In the genomic region with DNA sequence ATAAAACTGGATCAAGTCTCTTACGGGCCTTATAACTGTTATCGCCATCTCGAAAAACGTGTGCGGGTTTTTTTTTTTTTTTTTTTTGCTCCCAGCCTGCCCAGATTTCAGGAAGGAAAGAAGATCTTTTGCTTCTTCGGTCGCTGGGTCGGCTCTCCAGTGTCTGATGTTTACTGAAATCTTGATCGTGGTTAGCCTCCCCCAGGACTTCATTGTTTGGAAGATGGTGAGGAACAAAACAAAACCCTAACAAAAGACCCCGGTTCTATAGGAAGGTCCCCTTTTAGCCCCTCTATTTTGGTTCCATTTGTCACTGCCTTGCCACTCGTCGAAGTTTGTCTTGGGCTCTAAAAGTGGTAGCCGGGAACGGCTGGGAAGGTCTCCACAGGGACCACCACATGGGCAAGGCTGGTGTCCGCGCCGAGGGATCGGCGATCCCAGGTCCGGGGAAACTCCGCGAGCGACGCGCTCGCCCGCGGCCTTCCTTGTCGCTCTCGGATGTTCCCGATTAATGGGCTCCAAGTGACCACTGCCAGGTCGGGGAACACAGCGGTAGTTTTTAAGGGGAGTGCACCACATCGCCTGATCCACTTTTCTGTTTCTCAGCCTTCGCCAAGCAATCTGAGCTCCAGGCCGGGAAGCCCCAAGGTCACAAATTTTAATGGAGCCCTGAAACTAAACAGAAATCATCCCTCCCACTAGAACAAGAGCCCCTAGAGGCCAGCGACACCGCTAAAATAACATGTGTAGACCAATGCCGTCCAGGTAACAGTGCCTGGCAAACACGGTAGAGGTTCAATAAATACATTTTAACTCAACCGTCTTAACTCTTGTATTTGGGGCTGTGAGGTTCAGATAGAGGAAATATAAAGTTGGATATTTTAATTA, we compare ENCODE assay signal across 8 cellular contexts. TPM values are rescaled to one million over a fixed set of nuclear protein-coding genes. Genes with fewer than 3 reads are reported as not detected.
DNase-seq lines count a peak whose midpoint lies in the region; ATAC-seq, FAIRE-seq and TF ChIP-seq lines count a peak whose summit lies in the region.

No MANE protein-coding gene starts in this region.

- intact Hi-C loops in activated CD8-positive, alpha-beta T cell treated with anti-CD3 and anti-CD28 coated beads for 36 hours (cut with micrococcal nuclease): loop anchor here (2.0 to 5.0 kb wide), 2 partner anchors 44 to 59 kb away; no protein-coding TSS in a partner anchor

- H3K27me3 Mint-ChIP-seq in activated CD8-positive, alpha-beta T cell treated with anti-CD3 and anti-CD28 coated beads for 36 hours: peaks cover 2% of the 10 kb centered on the region
- peaks cover 2% of the 10 kb centered on the region for H3K27me3 Mint-ChIP-seq in memory B cell

- ATAC-seq in HG03060 (IDR thresholded peaks at IDR 0.05; ENCODE audit: low read depth, unreplicated experiment) (peak; percentile 6), memory B cell (ENCODE audit: low read depth) (peak; percentile 33)
- peak; percentile 30 for ATAC-seq in activated CD8-positive, alpha-beta T cell treated with anti-CD3 and anti-CD28 coated beads for 36 hours
- peak; percentile 43 for ATAC-seq in stimulated activated effector memory CD8-positive, alpha-beta T cell treated with anti-CD3 and anti-CD28 coated beads, Interleukin-12 subunit alpha, Interleukin-12 subunit beta, amount 100 ng/mL, for 72 hours

- H3K36me3 Mint-ChIP-seq in activated CD8-positive, alpha-beta T cell treated with anti-CD3 and anti-CD28 coated beads for 36 hours (ENCODE audit: low read depth): peaks cover 20% of the 10 kb centered on the region
- peaks cover 16% of the 10 kb centered on the region for H3K36me3 Mint-ChIP-seq in memory B cell
- H3K36me3 Mint-ChIP-seq in stimulated activated effector memory CD8-positive, alpha-beta T cell treated with anti-CD3 and anti-CD28 coated beads, Interleukin-12 subunit alpha, Interleukin-12 subunit beta, amount 100 ng/mL, for 72 hours: peaks cover 43% of the 10 kb centered on the region

- H3K4me3 Mint-ChIP-seq in activated CD8-positive, alpha-beta T cell treated with anti-CD3 and anti-CD28 coated beads for 36 hours: peak overlapping the region; percentile 96
- H3K4me3 Mint-ChIP-seq in memory B cell: peak overlapping the region; percentile 97
- H3K4me3 Mint-ChIP-seq in stimulated activated effector memory CD8-positive, alpha-beta T cell treated with anti-CD3 and anti-CD28 coated beads, Interleukin-12 subunit alpha, Interleukin-12 subunit beta, amount 100 ng/mL, for 72 hours: peak overlapping the region; percentile 89

- DNase-seq in GM12891 (ENCODE audit: insufficient read length, low spot score) (no peak), NCI-H748 (lab: John Stamatoyannopoulos, UW; ENCODE audit: unreplicated experiment) (peak; percentile 90), memory B cell (ENCODE audit: low spot score in 2 of 2) (peak; percentile 44 to 59)
- peak; percentile 75 for DNase-seq in activated CD8-positive, alpha-beta T cell treated with anti-CD3 and anti-CD28 coated beads for 36 hours
- DNase-seq in effector CD8-positive, alpha-beta T cell (lab: John Stamatoyannopoulos, UW): peak; percentile 20
- DNase-seq in stimulated activated effector memory CD8-positive, alpha-beta T cell treated with anti-CD3 and anti-CD28 coated beads, Interleukin-12 subunit alpha, Interleukin-12 subunit beta, amount 100 ng/mL, for 72 hours (ENCODE audit: low spot score in 2 of 2): peak; percentile 24 to 73

- peak overlapping the region; percentile 95 for H3K27ac Mint-ChIP-seq in activated CD8-positive, alpha-beta T cell treated with anti-CD3 and anti-CD28 coated beads for 36 hours
- peak overlapping the region; percentile 100 for H3K27ac Mint-ChIP-seq in memory B cell
- H3K27ac Mint-ChIP-seq in stimulated activated effector memory CD8-positive, alpha-beta T cell treated with anti-CD3 and anti-CD28 coated beads, Interleukin-12 subunit alpha, Interleukin-12 subunit beta, amount 100 ng/mL, for 72 hours: peak overlapping the region; percentile 100

- POLR2A ChIA-PET in activated CD8-positive, alpha-beta T cell treated with anti-CD3 and anti-CD28 coated beads for 36 hours (lab: Charles Lee): interaction anchor here (0.9 to 4.4 kb wide), 6 partner anchors 12 to 1742 kb away, joined by 3 to 33 read pairs (median 6); a partner anchor contains a TSS

- H3K9me3 Mint-ChIP-seq in activated CD8-positive, alpha-beta T cell treated with anti-CD3 and anti-CD28 coated beads for 36 hours: no peaks in the 10 kb centered on the region
- peaks cover 2% of the 10 kb centered on the region for H3K9me3 Mint-ChIP-seq in memory B cell
- no peaks in the 10 kb centered on the region for H3K9me3 Mint-ChIP-seq in stimulated activated effector memory CD8-positive, alpha-beta T cell treated with anti-CD3 and anti-CD28 coated beads, Interleukin-12 subunit alpha, Interleukin-12 subunit beta, amount 100 ng/mL, for 72 hours

- TF ChIP-seq POLR2A in GM12891 (IDR thresholded peaks at IDR 0.05; ENCODE audit: low read depth, low read length): peak; percentile 9; the same call in 1 of the 2 replicates

- CTCF ChIA-PET in activated CD8-positive, alpha-beta T cell treated with anti-CD3 and anti-CD28 coated beads for 36 hours (lab: Charles Lee): interaction anchor here (1.0 to 4.9 kb wide), 8 partner anchors 9 to 59 kb away, joined by 3 to 21 read pairs (median 4); no protein-coding TSS in a partner anchor

- peaks cover 5% of the 10 kb centered on the region for H3K4me1 Mint-ChIP-seq in activated CD8-positive, alpha-beta T cell treated with anti-CD3 and anti-CD28 coated beads for 36 hours (ENCODE audit: low read depth)
- peaks cover 24% of the 10 kb centered on the region for H3K4me1 Mint-ChIP-seq in memory B cell
- H3K4me1 Mint-ChIP-seq in stimulated activated effector memory CD8-positive, alpha-beta T cell treated with anti-CD3 and anti-CD28 coated beads, Interleukin-12 subunit alpha, Interleukin-12 subunit beta, amount 100 ng/mL, for 72 hours: peaks cover 7% of the 10 kb centered on the region

- FAIRE-seq in A204.1 (lab: Jason Lieb, UNC) (peak; percentile 68), GM12891 (lab: Jason Lieb, UNC) (peak; percentile 48)

- TF ChIP-seq CTCF in activated CD8-positive, alpha-beta T cell treated with anti-CD3 and anti-CD28 coated beads for 36 hours (IDR thresholded peaks at IDR 0.05): no peak

TF ChIP-seq in GM12891, 5 proteins besides CTCF, POLR2A, EP300 and RAD21:
- TF ChIP-seq POU2F2 (IDR thresholded peaks at IDR 0.05; ENCODE audit: low read depth, low read length): no peak
- no peak for TF ChIP-seq SPI1 (IDR thresholded peaks at IDR 0.05; ENCODE audit: low read depth, low read length)
- TF ChIP-seq TAF1 (IDR thresholded peaks at IDR 0.05; ENCODE audit: low read depth, low read length): no peak; the same call in 1 of the 2 replicates
- TF ChIP-seq PAX5 (IDR thresholded peaks at IDR 0.05; ENCODE audit: insufficient read depth, low read length, severe bottlenecking): no peak
- no peak for TF ChIP-seq POLR2AphosphoS5 (IDR thresholded peaks at IDR 0.05; ENCODE audit: low read depth, low read length)

RNA-seq across cellular contexts. Expression of a gene that starts 27.0 kb away (rescaled TPM):
- 25.6 TPM for polyA plus RNA-seq in GM12891 (2012; ENCODE audit: low read depth, missing spikeins)
- 10 to 100 TPM; 45.6 to 46.4 TPM for total RNA-seq in activated CD8-positive, alpha-beta T cell treated with anti-CD3 and anti-CD28 coated beads for 36 hours
